ENCODE assay signal across 1 cellular context in the genomic region with DNA sequence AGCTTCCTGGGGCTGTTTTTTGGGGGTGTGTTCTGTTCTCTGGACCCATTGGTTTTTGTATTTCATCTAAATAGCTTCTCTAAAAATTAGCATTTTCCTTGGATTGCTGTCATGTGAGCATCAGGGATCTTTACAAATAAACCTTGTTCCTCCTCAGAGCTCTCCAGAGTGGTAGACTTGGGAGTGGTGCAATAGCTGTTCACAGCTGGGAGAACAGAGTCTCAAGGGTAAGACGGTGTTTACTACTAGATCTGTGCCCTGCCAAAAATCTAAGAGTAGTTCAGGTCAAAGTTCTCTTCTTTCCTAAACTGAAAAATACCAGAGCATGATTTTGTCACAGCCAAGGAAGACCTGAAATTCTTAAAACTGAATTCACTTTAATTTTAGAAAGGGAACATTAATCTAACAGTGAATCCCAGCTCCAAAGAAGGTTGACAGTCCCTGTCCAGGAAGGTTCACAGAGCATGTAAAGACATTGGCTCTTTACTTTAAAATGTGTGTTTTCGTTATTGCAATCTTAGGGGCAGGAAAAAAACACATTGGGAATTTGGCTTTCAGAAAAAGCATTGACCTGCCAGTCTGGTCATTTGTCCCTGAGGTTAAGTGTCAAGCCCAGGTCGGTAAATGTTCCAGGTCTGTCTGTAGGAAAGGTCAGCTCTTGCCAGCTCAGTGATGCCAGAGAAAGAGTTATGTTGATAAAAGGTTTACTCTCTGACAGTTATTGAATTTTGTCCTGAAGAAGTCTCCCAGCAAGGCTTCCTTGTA.
A peak's percentile ranks its signal among the peaks of the same experiment; 100 is the strongest.
TF ChIP-seq lines count a peak whose summit lies in the region.

No MANE protein-coding gene starts in this region.

TF ChIP-seq in liver, 16 proteins besides CTCF, POLR2A, EP300 and RAD21 (continued from another document):
- peak; percentile 96 for TF ChIP-seq HNF4A (conservative IDR thresholded peaks at IDR 0.05)
